In the genomic region with DNA sequence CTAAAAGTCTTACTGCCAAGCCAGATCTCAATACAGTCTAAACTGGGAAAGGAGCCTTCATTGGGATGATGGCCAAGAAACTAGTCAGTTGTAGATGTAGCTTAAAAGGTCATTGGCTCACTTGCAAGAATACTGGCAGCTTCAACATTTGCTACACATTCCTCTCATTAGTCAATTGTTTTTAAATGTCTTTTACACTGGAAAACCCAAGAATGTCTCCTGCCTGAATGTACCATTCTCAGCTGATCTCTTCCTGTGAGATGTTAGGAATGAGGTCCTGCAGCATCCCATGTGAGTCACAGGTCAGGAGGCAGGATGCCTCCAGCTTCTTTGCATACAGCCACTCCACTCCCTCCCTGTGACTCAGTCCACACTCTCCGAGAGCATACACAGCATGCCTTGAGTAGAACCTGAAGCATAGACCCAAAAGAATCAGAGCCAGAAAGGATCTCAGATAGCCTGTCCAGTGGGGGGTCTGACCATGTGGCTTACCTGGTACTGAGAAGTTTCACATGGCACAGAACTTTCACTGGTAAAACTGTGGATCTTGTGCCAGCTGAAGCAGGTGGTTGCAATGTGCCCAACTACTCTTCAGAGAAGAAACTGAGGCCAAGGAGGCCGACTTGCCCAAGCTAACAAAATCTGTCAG, we compare ENCODE assay signal across 10 cellular contexts. TPM values are rescaled to one million over a fixed set of nuclear protein-coding genes. Genes with fewer than 3 reads are reported as not detected.
DNase-seq lines count a peak whose midpoint lies in the region; ATAC-seq, FAIRE-seq and TF ChIP-seq lines count a peak whose summit lies in the region.
"Had no signal": no experiment of that assay in that cellular context is flagged by ENCODE, and none has a peak within 500 bp of the region (broad histone marks: within the 10 kb centered on the region; RNA-seq: fewer than 3 reads in every experiment).

No MANE protein-coding gene starts in this region.

- no peaks in the 10 kb centered on the region for H3K36me3 Mint-ChIP-seq in MCF 10A (ENCODE audit: insufficient read depth, unreplicated experiment)
- no peaks in the 10 kb centered on the region for H3K36me3 Mint-ChIP-seq in stimulated activated memory B cell treated with anti-CD40 and anti-IgM and Interleukin-4, amounts not matched to agents 10 μg/mL and 1 μg/mL and 100 μg/mL, for 72 hours
- H3K36me3 Mint-ChIP-seq in activated CD8-positive, alpha-beta T cell treated with anti-CD3 and anti-CD28 coated beads, Interleukin-2, amount 10 ng/mL, durations not matched to agents 7 days and 5 days (ENCODE audit: low read depth) = no peaks in the 10 kb centered on the region

- no peaks in the 10 kb centered on the region for H3K36me3 ChIP-seq in kidney (ENCODE audit: control insufficient read depth in 1 of 2, insufficient read depth in 2 of 2, low read length in 2 of 2)

- BruUV-seq in MCF 10A (replicated peaks; lab: Mats Ljungman, UMichigan) = no TSS peak

- POLR2A ChIA-PET in MCF 10A (lab: Yijun Ruan, JAX) = interaction anchor here (0.6 to 3.7 kb wide), 8 partner anchors 16 to 98 kb away, joined by 3 to 35 read pairs (median 5); partner anchors contain the start of gene HECTD1
- POLR2A ChIA-PET in activated CD8-positive, alpha-beta T cell treated with anti-CD3 and anti-CD28 coated beads, Interleukin-2, amount 10 ng/mL, durations not matched to agents 7 days and 5 days (lab: Charles Lee) = no interaction called here

- H3K4me1 ChIP-seq in kidney (ENCODE audit: control insufficient read depth in 1 of 2, insufficient read depth in 1 of 2, low read depth in 1 of 2, low read length in 2 of 2) = peaks cover 16 to 29% of the 10 kb centered on the region in 2 donors

- peaks cover 18% of the 10 kb centered on the region for H3K4me1 Mint-ChIP-seq in MCF 10A (ENCODE audit: insufficient read depth, unreplicated experiment)
- peaks cover 16% of the 10 kb centered on the region for H3K4me1 Mint-ChIP-seq in stimulated activated memory B cell treated with anti-CD40 and anti-IgM and Interleukin-4, amounts not matched to agents 10 μg/mL and 1 μg/mL and 100 μg/mL, for 72 hours
- peaks cover 3% of the 10 kb centered on the region for H3K4me1 Mint-ChIP-seq in activated CD8-positive, alpha-beta T cell treated with anti-CD3 and anti-CD28 coated beads, Interleukin-2, amount 10 ng/mL, durations not matched to agents 7 days and 5 days (ENCODE audit: low read depth)

- no peak for ATAC-seq in stimulated activated memory B cell treated with anti-CD40 and anti-IgM and Interleukin-4, amounts not matched to agents 10 μg/mL and 1 μg/mL and 100 μg/mL, for 72 hours
- ATAC-seq in activated CD8-positive, alpha-beta T cell treated with anti-CD3 and anti-CD28 coated beads, Interleukin-2, amount 10 ng/mL, durations not matched to agents 7 days and 5 days = no peak

- H3K27me3 Mint-ChIP-seq in MCF 10A (ENCODE audit: insufficient read depth, unreplicated experiment) = no peaks in the 10 kb centered on the region
- peaks cover 8% of the 10 kb centered on the region for H3K27me3 Mint-ChIP-seq in stimulated activated memory B cell treated with anti-CD40 and anti-IgM and Interleukin-4, amounts not matched to agents 10 μg/mL and 1 μg/mL and 100 μg/mL, for 72 hours
- no peaks in the 10 kb centered on the region for H3K27me3 Mint-ChIP-seq in activated CD8-positive, alpha-beta T cell treated with anti-CD3 and anti-CD28 coated beads, Interleukin-2, amount 10 ng/mL, durations not matched to agents 7 days and 5 days (ENCODE audit: low read depth)

- H3K9me3 ChIP-seq in kidney (ENCODE audit: control insufficient read depth in 1 of 2, low read length in 2 of 2) = no peaks in the 10 kb centered on the region

- TF ChIP-seq CTCF in HL-60 (IDR thresholded peaks at IDR 0.05; ENCODE audit: insufficient read depth, low read length) (no peak), MCF 10A (IDR thresholded peaks at IDR 0.05; ENCODE audit: unreplicated experiment) (no peak), kidney (IDR thresholded peaks at IDR 0.05; ENCODE audit: borderline replicate concordance, extremely low read depth, insufficient read depth) (no peak)

- no peaks in the 10 kb centered on the region for H3K9me3 Mint-ChIP-seq in MCF 10A (ENCODE audit: unreplicated experiment)
- H3K9me3 Mint-ChIP-seq in stimulated activated memory B cell treated with anti-CD40 and anti-IgM and Interleukin-4, amounts not matched to agents 10 μg/mL and 1 μg/mL and 100 μg/mL, for 72 hours = no peaks in the 10 kb centered on the region
- no peaks in the 10 kb centered on the region for H3K9me3 Mint-ChIP-seq in activated CD8-positive, alpha-beta T cell treated with anti-CD3 and anti-CD28 coated beads, Interleukin-2, amount 10 ng/mL, durations not matched to agents 7 days and 5 days (ENCODE audit: insufficient read depth)

- H3K4me3 ChIP-seq in HL-60 (replicated peaks; ENCODE audit: insufficient read depth, low read length) (no peak overlapping the region), kidney (ENCODE audit: low read length in 2 of 2) (no peak overlapping the region)

- no peak overlapping the region for H3K4me3 Mint-ChIP-seq in MCF 10A (ENCODE audit: unreplicated experiment)
- H3K4me3 Mint-ChIP-seq in stimulated activated memory B cell treated with anti-CD40 and anti-IgM and Interleukin-4, amounts not matched to agents 10 μg/mL and 1 μg/mL and 100 μg/mL, for 72 hours = no peak overlapping the region
- no peak overlapping the region for H3K4me3 Mint-ChIP-seq in activated CD8-positive, alpha-beta T cell treated with anti-CD3 and anti-CD28 coated beads, Interleukin-2, amount 10 ng/mL, durations not matched to agents 7 days and 5 days

- FAIRE-seq in kidney (lab: Jason Lieb, UNC) = no peak

- intact Hi-C loops in MCF 10A (cut with micrococcal nuclease) (loop anchor here (2.0 kb wide), 2 partner anchors 35 to 57 kb away; partner anchors contain the start of gene HECTD1), kidney (cut with DNase I) (no loop called here)

- DNase-seq in HL-60 (ENCODE audit: low read depth in 1 of 2, low spot score in 1 of 2) = no peak
- peak; percentile 86 for DNase-seq in MCF 10A (ENCODE audit: unreplicated experiment)
- DNase-seq in kidney = peak; percentile 82
- peak; percentile 100 for DNase-seq in stromal cell of bone marrow (ENCODE audit: low read depth)
- no peak for DNase-seq in NCI-H345 (lab: John Stamatoyannopoulos, UW)
- DNase-seq in activated CD8-positive, alpha-beta T cell treated with anti-CD3 and anti-CD28 coated beads, Interleukin-2, amount 10 ng/mL, durations not matched to agents 7 days and 5 days = no peak
- no peak for DNase-seq in MV-4-11 (lab: John Stamatoyannopoulos, UW)
- DNase-seq: activated CD4-positive, alpha-beta T cell treated with anti-CD3 and anti-CD28 coated beads for 1 hour; NCI-H1048 had no signal

- H3K27ac Mint-ChIP-seq in MCF 10A (ENCODE audit: low read depth, unreplicated experiment) = peak overlapping the region; percentile 31
- no peak overlapping the region for H3K27ac Mint-ChIP-seq in stimulated activated memory B cell treated with anti-CD40 and anti-IgM and Interleukin-4, amounts not matched to agents 10 μg/mL and 1 μg/mL and 100 μg/mL, for 72 hours
- H3K27ac Mint-ChIP-seq in activated CD8-positive, alpha-beta T cell treated with anti-CD3 and anti-CD28 coated beads, Interleukin-2, amount 10 ng/mL, durations not matched to agents 7 days and 5 days = no peak overlapping the region

- no peaks in the 10 kb centered on the region for H3K27me3 ChIP-seq in HL-60 (ENCODE audit: insufficient read depth, poor library complexity, severe bottlenecking)

- CTCF ChIA-PET in MCF 10A (lab: Yijun Ruan, JAX) = interaction anchor here (0.6 to 2.2 kb wide), 3 partner anchors 8 to 55 kb away, joined by 3 to 8 read pairs (median 3); partner anchors contain the start of gene HECTD1
- CTCF ChIA-PET in activated CD8-positive, alpha-beta T cell treated with anti-CD3 and anti-CD28 coated beads, Interleukin-2, amount 10 ng/mL, durations not matched to agents 7 days and 5 days (lab: Charles Lee) = interaction anchor here (1.3 to 1.6 kb wide), 2 partner anchors 55 to 187 kb away, joined by 3 read pairs; no protein-coding TSS in a partner anchor

- peak overlapping the region in 1 of 2 donors; percentile 1 for H3K9ac ChIP-seq in kidney (ENCODE audit: low read length in 2 of 2)

- H3K27ac ChIP-seq in HL-60 (replicated peaks) (peak overlapping the region; percentile 34), kidney (ENCODE audit: low read depth in 2 of 2, low read length in 2 of 2) (peak overlapping the region; percentile 72 to 86)

RNA-seq across cellular contexts. Expression of gene HECTD1, which starts 56.0 kb away (rescaled TPM):
- total RNA-seq in MCF 10A (2022) (122 and 139 TPM in 2 replicates), kidney (164 TPM)
- polyA plus RNA-seq in kidney (ENCODE audit: insufficient read depth, low read depth, low replicate concordance) = 35.5 TPM
- total RNA-seq in activated CD8-positive, alpha-beta T cell treated with anti-CD3 and anti-CD28 coated beads, Interleukin-2, amount 10 ng/mL, durations not matched to agents 7 days and 5 days = 100 to 1,000 TPM in 1 of 2 experiments, 10 to 100 TPM in 1; 90.6 to 105 TPM

Comparison
In these comparisons a context has a peak if more than half of its experiments do, and no peak if none do; other contexts are left out.
1. DNase-seq: peak in MCF 10A (single experiment), kidney (single experiment) and stromal cell of bone marrow (single experiment); none in HL-60 (0 of 2), NCI-H345 (single experiment), activated CD8-positive, alpha-beta T cell treated with anti-CD3 and anti-CD28 coated beads, Interleukin-2, amount 10 ng/mL, durations not matched to agents 7 days and 5 days (single experiment) and MV-4-11 (single experiment).